Comparison of ENCODE assay signal across 2 cellular contexts in genomic region chr3:10322355-10322715, GRCh38.
TF ChIP-seq lines count a peak whose summit lies in the region.

No MANE protein-coding gene starts in this region.

TF ChIP-seq in SK-N-SH, 30 proteins besides CTCF, POLR2A, EP300 and RAD21 (continued from another document):
- TF ChIP-seq, protein P1, sequence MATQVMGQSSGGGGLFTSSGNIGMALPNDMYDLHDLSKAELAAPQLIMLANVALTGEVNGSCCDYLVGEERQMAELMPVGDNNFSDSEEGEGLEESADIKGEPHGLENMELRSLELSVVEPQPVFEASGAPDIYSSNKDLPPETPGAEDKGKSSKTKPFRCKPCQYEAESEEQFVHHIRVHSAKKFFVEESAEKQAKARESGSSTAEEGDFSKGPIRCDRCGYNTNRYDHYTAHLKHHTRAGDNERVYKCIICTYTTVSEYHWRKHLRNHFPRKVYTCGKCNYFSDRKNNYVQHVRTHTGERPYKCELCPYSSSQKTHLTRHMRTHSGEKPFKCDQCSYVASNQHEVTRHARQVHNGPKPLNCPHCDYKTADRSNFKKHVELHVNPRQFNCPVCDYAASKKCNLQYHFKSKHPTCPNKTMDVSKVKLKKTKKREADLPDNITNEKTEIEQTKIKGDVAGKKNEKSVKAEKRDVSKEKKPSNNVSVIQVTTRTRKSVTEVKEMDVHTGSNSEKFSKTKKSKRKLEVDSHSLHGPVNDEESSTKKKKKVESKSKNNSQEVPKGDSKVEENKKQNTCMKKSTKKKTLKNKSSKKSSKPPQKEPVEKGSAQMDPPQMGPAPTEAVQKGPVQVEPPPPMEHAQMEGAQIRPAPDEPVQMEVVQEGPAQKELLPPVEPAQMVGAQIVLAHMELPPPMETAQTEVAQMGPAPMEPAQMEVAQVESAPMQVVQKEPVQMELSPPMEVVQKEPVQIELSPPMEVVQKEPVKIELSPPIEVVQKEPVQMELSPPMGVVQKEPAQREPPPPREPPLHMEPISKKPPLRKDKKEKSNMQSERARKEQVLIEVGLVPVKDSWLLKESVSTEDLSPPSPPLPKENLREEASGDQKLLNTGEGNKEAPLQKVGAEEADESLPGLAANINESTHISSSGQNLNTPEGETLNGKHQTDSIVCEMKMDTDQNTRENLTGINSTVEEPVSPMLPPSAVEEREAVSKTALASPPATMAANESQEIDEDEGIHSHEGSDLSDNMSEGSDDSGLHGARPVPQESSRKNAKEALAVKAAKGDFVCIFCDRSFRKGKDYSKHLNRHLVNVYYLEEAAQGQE (IDR thresholded peaks at IDR 0.05; ENCODE audit: low read depth, low read length), result no peak
- no peak for TF ChIP-seq SIN3A (IDR thresholded peaks at IDR 0.05; ENCODE audit: borderline replicate concordance, low read depth, low read length)
- TF ChIP-seq TAF1 (IDR thresholded peaks at IDR 0.05; ENCODE audit: borderline replicate concordance, low read depth, low read length), result no peak
- TF ChIP-seq TCF12 (IDR thresholded peaks at IDR 0.05), result no peak
- TF ChIP-seq RXRA (IDR thresholded peaks at IDR 0.05; ENCODE audit: borderline replicate concordance, low read depth), result no peak
- TF ChIP-seq MXI1 (IDR thresholded peaks at IDR 0.05; ENCODE audit: low read depth, low read length), result no peak
- no peak for TF ChIP-seq ZBTB33 (IDR thresholded peaks at IDR 0.05; ENCODE audit: borderline replicate concordance, low read depth)
- no peak for TF ChIP-seq MEF2A (IDR thresholded peaks at IDR 0.05; ENCODE audit: borderline replicate concordance, low read depth)

TF ChIP-seq in SK-N-SH treated with all-trans-retinoic acid at 6 μM for 48 hours, 23 proteins besides CTCF, POLR2A, EP300 and RAD21 (continued from another document):
- TF ChIP-seq, protein P2, sequence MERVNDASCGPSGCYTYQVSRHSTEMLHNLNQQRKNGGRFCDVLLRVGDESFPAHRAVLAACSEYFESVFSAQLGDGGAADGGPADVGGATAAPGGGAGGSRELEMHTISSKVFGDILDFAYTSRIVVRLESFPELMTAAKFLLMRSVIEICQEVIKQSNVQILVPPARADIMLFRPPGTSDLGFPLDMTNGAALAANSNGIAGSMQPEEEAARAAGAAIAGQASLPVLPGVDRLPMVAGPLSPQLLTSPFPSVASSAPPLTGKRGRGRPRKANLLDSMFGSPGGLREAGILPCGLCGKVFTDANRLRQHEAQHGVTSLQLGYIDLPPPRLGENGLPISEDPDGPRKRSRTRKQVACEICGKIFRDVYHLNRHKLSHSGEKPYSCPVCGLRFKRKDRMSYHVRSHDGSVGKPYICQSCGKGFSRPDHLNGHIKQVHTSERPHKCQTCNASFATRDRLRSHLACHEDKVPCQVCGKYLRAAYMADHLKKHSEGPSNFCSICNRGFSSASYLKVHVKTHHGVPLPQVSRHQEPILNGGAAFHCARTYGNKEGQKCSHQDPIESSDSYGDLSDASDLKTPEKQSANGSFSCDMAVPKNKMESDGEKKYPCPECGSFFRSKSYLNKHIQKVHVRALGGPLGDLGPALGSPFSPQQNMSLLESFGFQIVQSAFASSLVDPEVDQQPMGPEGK (CRISPR knock-in tag; IDR thresholded peaks at IDR 0.05; ENCODE audit: borderline replicate concordance), result no peak
- no peak for TF ChIP-seq BACH2 (CRISPR knock-in tag; IDR thresholded peaks at IDR 0.05; ENCODE audit: borderline replicate concordance)
- TF ChIP-seq ARNTL (CRISPR knock-in tag; IDR thresholded peaks at IDR 0.05; ENCODE audit: borderline replicate concordance, low read depth), result no peak
- TF ChIP-seq ZNF8 (CRISPR knock-in tag; IDR thresholded peaks at IDR 0.05), result no peak
- TF ChIP-seq OSR1 (CRISPR knock-in tag; IDR thresholded peaks at IDR 0.05), result no peak
- TF ChIP-seq, protein P3, sequence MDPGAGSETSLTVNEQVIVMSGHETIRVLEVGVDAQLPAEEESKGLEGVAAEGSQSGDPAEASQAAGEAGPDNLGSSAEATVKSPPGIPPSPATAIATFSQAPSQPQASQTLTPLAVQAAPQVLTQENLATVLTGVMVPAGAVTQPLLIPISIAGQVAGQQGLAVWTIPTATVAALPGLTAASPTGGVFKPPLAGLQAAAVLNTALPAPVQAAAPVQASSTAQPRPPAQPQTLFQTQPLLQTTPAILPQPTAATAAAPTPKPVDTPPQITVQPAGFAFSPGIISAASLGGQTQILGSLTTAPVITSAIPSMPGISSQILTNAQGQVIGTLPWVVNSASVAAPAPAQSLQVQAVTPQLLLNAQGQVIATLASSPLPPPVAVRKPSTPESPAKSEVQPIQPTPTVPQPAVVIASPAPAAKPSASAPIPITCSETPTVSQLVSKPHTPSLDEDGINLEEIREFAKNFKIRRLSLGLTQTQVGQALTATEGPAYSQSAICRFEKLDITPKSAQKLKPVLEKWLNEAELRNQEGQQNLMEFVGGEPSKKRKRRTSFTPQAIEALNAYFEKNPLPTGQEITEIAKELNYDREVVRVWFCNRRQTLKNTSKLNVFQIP (CRISPR knock-in tag; IDR thresholded peaks at IDR 0.05; ENCODE audit: borderline replicate concordance, low read depth), result no peak
- TF ChIP-seq ESRRG (CRISPR knock-in tag; IDR thresholded peaks at IDR 0.05), result no peak
- no peak for TF ChIP-seq RARB (CRISPR knock-in tag; IDR thresholded peaks at IDR 0.05)
